Comparison of ENCODE assay signal across 8 cellular contexts in genomic region chr10:110207805-110208613, GRCh38. TPM values are rescaled to one million over a fixed set of nuclear protein-coding genes. Genes with fewer than 3 reads are reported as not detected.
DNase-seq lines count a peak whose midpoint lies in the region; ATAC-seq and TF ChIP-seq lines count a peak whose summit lies in the region.

No MANE protein-coding gene starts in this region.

- peak; percentile 16 for ATAC-seq in T-helper 17 cell
- no peak for ATAC-seq in HG03025 (IDR thresholded peaks at IDR 0.05; ENCODE audit: low FRiP score, unreplicated experiment)
- no peak for ATAC-seq in GM18858 (IDR thresholded peaks at IDR 0.05; ENCODE audit: unreplicated experiment)

- intact Hi-C loops in breast epithelium (cut with DNase I; ENCODE audit: low total_unique reads): loop anchor here (10.0 kb wide), 1 partner anchor 63 kb away; no protein-coding TSS in a partner anchor

- no peaks in the 10 kb centered on the region for H3K9me3 ChIP-seq in T-helper 17 cell (ENCODE audit: control insufficient read depth, low read length, poor library complexity, severe bottlenecking)
- no peaks in the 10 kb centered on the region for H3K9me3 ChIP-seq in breast epithelium

- H3K4me3 Mint-ChIP-seq in T-helper 17 cell: peak overlapping the region; percentile 98

- no peak for TF ChIP-seq POLR2A in breast epithelium (IDR thresholded peaks at IDR 0.05)

- H3K36me3 ChIP-seq in breast epithelium (no peaks in the 10 kb centered on the region), kidney epithelial cell (ENCODE audit: control insufficient read depth, insufficient read depth, low read length) (no peaks in the 10 kb centered on the region)

- peaks cover 51% of the 10 kb centered on the region for H3K4me1 Mint-ChIP-seq in T-helper 17 cell

- peaks cover 0 to 10% of the 10 kb centered on the region in 2 donors for H3K4me1 ChIP-seq in breast epithelium

- H3K27ac ChIP-seq in breast epithelium: peak overlapping the region; percentile 97 to 99

- H3K27me3 Mint-ChIP-seq in T-helper 17 cell: no peaks in the 10 kb centered on the region

- no peak for TF ChIP-seq CTCF in GM12865 (IDR thresholded peaks at IDR 0.05; ENCODE audit: insufficient read depth, low read depth, low read length, missing control alignments)
- no peak for TF ChIP-seq CTCF in breast epithelium (IDR thresholded peaks at IDR 0.05)
- no peak for TF ChIP-seq CTCF in kidney epithelial cell (IDR thresholded peaks at IDR 0.05; ENCODE audit: insufficient read depth, low read length, poor library complexity, severe bottlenecking)

- peaks cover 4% of the 10 kb centered on the region for H3K36me3 Mint-ChIP-seq in T-helper 17 cell (ENCODE audit: low read depth)

- DNase-seq in GM12865 (ENCODE audit: low read depth): peak; percentile 41
- DNase-seq in HuH-7 (ENCODE audit: low spot score): peak; percentile 41
- DNase-seq in T-helper 17 cell: peak; percentile 31 to 49 (median 36)
- DNase-seq in breast epithelium (ENCODE audit: low spot score in 2 of 2): no peak
- DNase-seq in kidney epithelial cell (ENCODE audit: low read depth): no peak
- DNase-seq in stimulated activated CD4-positive, alpha-beta T cell treated with anti-CD3 and anti-CD28 coated beads, TNF-alpha, amount 100 ng/mL, for 24 hours (ENCODE audit: low read depth in 3 of 3): peak in 2 of 3 experiments; percentile 14 to 40

- peak overlapping the region; percentile 71 for H3K4me3 ChIP-seq in GM12865 (ENCODE audit: low read depth, low read length)
- peak overlapping the region; percentile 66 to 89 (median 81) for H3K4me3 ChIP-seq in breast epithelium
- peak overlapping the region; percentile 69 for H3K4me3 ChIP-seq in kidney epithelial cell (ENCODE audit: low read depth, low read length)

- H3K27me3 ChIP-seq in breast epithelium (no peaks in the 10 kb centered on the region), kidney epithelial cell (ENCODE audit: control insufficient read depth, insufficient read depth, low read length) (no peaks in the 10 kb centered on the region)

- peak overlapping the region; percentile 98 for H3K27ac Mint-ChIP-seq in T-helper 17 cell

RNA-seq across cellular contexts. Expression of gene MXI1, which starts 0.6 kb away (rescaled TPM):
- total RNA-seq in T-helper 17 cell (10 to 100 TPM; 43.2 to 48.8 TPM), breast epithelium (100 to 1,000 TPM in 1 of 3 donors, 10 to 100 TPM in 2; 75.4 to 137 (median 79.5) TPM), kidney epithelial cell (12.0 and 20.0 TPM in 2 replicates)

Comparison
In these comparisons a context has a peak if more than half of its experiments do, and no peak if none do; other contexts are left out.
1. DNase-seq: peak in GM12865 (single experiment), HuH-7 (single experiment), T-helper 17 cell (3 of 3) and stimulated activated CD4-positive, alpha-beta T cell treated with anti-CD3 and anti-CD28 coated beads, TNF-alpha, amount 100 ng/mL, for 24 hours (2 of 3); none in breast epithelium (0 of 2) and kidney epithelial cell (single experiment).
2. Peak in every context shown above with its lines, with median percentiles within 50 percentile points of each other: H3K4me3 ChIP-seq.